Comparison of ENCODE assay signal across 23 cellular contexts in the genomic region with DNA sequence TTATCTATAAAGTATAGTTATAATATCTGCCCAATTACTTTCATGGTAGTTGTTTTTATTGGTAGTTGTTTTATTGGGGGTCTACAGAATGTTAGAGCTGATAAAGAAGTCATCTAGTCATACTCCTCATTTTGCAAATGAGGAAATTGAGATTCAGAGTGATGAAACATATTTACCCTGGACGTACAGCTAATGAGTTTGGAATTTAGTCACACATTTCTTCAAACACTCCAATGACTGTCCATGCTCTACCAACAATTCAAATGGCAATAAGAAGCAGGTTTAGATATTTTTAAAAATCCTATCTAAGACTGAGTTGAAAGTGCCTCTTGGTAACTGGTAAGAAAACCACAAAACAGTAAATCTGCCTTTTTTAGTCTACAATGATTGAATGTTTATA.
DNase-seq lines count a peak whose midpoint lies in the region; ATAC-seq, FAIRE-seq and TF ChIP-seq lines count a peak whose summit lies in the region.
"Had no signal": no experiment of that assay in that cellular context is flagged by ENCODE, and none has a peak within 500 bp of the region (broad histone marks: within the 10 kb centered on the region; RNA-seq: fewer than 3 reads in every experiment).

No MANE protein-coding gene starts in this region.

- no peaks in the 10 kb centered on the region for H3K27me3 ChIP-seq in OCI-LY3 (ENCODE audit: low read depth, low read length)
- H3K27me3 ChIP-seq in bronchial epithelial cell (ENCODE audit: control insufficient read depth, insufficient read depth, low read length), result no peaks in the 10 kb centered on the region
- no peaks in the 10 kb centered on the region for H3K27me3 ChIP-seq in lung (ENCODE audit: control insufficient read depth, insufficient read depth)
- H3K27me3 ChIP-seq in Peyer's patch, result no peaks in the 10 kb centered on the region

- 34 to 64% methylated on average over 1 of the region's 1 CpG for WGBS in lung, 2 donors

- H3K9me3 ChIP-seq in OCI-LY3 (ENCODE audit: insufficient read depth, low read length) (no peaks in the 10 kb centered on the region), lung (ENCODE audit: control insufficient read depth in 2 of 2, insufficient read depth in 1 of 2, low read length in 1 of 2) (no peaks in the 10 kb centered on the region), Peyer's patch (no peaks in the 10 kb centered on the region)

- TF ChIP-seq POLR2A in Peyer's patch (IDR thresholded peaks at IDR 0.05), result no peak

- H3K27ac ChIP-seq in OCI-LY3 (ENCODE audit: low read length), result peak overlapping the region; percentile 50; the same call in 1 of the 2 replicates
- H3K27ac ChIP-seq in lung (ENCODE audit: low read depth in 1 of 2, low read length in 1 of 2), result no peak overlapping the region
- H3K27ac ChIP-seq in Peyer's patch, result no peak overlapping the region
- H3K27ac ChIP-seq: KMS-11, SK-N-MC had no signal

- no peak overlapping the region for H3K4me2 ChIP-seq in OCI-LY3 (ENCODE audit: low read length)
- H3K4me2 ChIP-seq: GM23338, KMS-11 had no signal

- FAIRE-seq in bronchial epithelial cell (lab: Jason Lieb, UNC), result no peak
- FAIRE-seq: GM18507 had no signal

- peak; percentile 3 for DNase-seq in ELR (ENCODE audit: low read depth)
- DNase-seq in bronchial epithelial cell (ENCODE audit: low read depth), result peak; percentile 51
- DNase-seq in lung (ENCODE audit: low spot score), result no peak
- DNase-seq in NCI-H2196 treated with DMSO at 0.1 percent for 48 hours (lab: John Stamatoyannopoulos, UW; ENCODE audit: unreplicated experiment), result no peak
- DNase-seq in Peyer's patch, result no peak
- DNase-seq: C1 segment of cervical spinal cord; CD4-positive, alpha-beta memory T cell; COR-L47; H9; NCI-H1092; NCI-H1436; NCI-H187; NCI-H2171 treated with DMSO at 0.1 percent for 48 hours; NCI-H524 treated with DMSO at 0.1 percent for 48 hours; NCI-H774; NK-92 treated with Interleukin-12 subunit alpha and Interleukin-12 subunit beta, amount 100 ng/mL, for 24 hours; SIG-M5 had no signal

- H2AFZ ChIP-seq in OCI-LY3 (ENCODE audit: low read depth, low read length), result no peak overlapping the region
- H2AFZ ChIP-seq: GM23338 had no signal

- peak; percentile 41 for ATAC-seq in lung (ENCODE audit: insufficient read depth, low FRiP score)
- no peak for ATAC-seq in GM18861 (IDR thresholded peaks at IDR 0.05; ENCODE audit: unreplicated experiment)
- ATAC-seq: GM23338 had no signal

- H3K79me2 ChIP-seq in OCI-LY3 (ENCODE audit: low read length), result no peaks in the 10 kb centered on the region

- H3K9ac ChIP-seq in OCI-LY3 (ENCODE audit: low read length), result no peak overlapping the region
- H3K9ac ChIP-seq: KMS-11 had no signal

- H3K4me3 ChIP-seq in OCI-LY3 (ENCODE audit: low read length) (no peak overlapping the region), bronchial epithelial cell (ENCODE audit: low read depth, low read length) (no peak overlapping the region), lung (no peak overlapping the region), Peyer's patch (no peak overlapping the region)
- H3K4me3 ChIP-seq: GM23338, SK-N-MC had no signal

- no peaks in the 10 kb centered on the region for H4K20me1 ChIP-seq in OCI-LY3 (ENCODE audit: insufficient read depth, low read length)

- H3K36me3 ChIP-seq in OCI-LY3 (replicated peaks; ENCODE audit: low read depth, low read length) (no peaks in the 10 kb centered on the region), bronchial epithelial cell (ENCODE audit: control insufficient read depth, insufficient read depth, low read length) (no peaks in the 10 kb centered on the region), lung (ENCODE audit: control insufficient read depth in 2 of 2, insufficient read depth in 2 of 2, low read length in 2 of 2) (no peaks in the 10 kb centered on the region), Peyer's patch (no peaks in the 10 kb centered on the region)

- TF ChIP-seq CTCF in OCI-LY3 (IDR thresholded peaks at IDR 0.05; ENCODE audit: low read depth, low read length), result no peak
- no peak for TF ChIP-seq CTCF in bronchial epithelial cell (IDR thresholded peaks at IDR 0.05; ENCODE audit: insufficient read depth, low read length, severe bottlenecking)
- no peak for TF ChIP-seq CTCF in lung (IDR thresholded peaks at IDR 0.05; ENCODE audit: control extremely low read depth, extremely low read depth)
- TF ChIP-seq CTCF in Peyer's patch (IDR thresholded peaks at IDR 0.05), result no peak

- H3K4me1 ChIP-seq in OCI-LY3 (ENCODE audit: low read length), result peaks cover 19% of the 10 kb centered on the region
- no peaks in the 10 kb centered on the region for H3K4me1 ChIP-seq in lung (ENCODE audit: control insufficient read depth in 2 of 2, insufficient read depth in 2 of 2, low read length in 2 of 2)
- no peaks in the 10 kb centered on the region for H3K4me1 ChIP-seq in Peyer's patch

Comparison
In these comparisons a context has a peak if more than half of its experiments do, and no peak if none do; other contexts are left out.
1. DNase-seq: peak in ELR (single experiment) and bronchial epithelial cell (single experiment); none in lung (single experiment), NCI-H2196 treated with DMSO at 0.1 percent for 48 hours (single experiment) and Peyer's patch (0 of 3).